Comparison of ENCODE assay signal across 8 cellular contexts in the genomic region with DNA sequence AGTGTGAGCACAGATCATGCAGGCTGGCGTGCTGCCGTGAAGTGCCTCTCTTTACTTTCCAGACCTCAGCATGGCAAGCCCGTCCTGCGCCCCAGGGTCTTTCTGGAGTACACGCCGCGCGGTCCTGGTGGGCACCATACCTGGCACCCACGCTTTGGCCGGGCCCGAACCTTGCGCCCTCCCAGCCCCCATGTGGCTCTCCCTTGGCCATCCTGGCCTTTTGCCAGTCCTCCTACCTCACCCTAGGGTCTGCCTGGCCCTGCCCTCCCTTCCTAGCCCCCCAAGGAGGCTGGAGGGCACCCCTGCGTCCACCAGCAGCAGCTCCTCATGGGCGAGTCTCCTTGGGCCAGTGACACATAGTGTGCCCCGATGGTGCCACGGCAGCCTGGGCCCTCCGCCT. TPM values are rescaled to one million over a fixed set of nuclear protein-coding genes. Genes with fewer than 3 reads are reported as not detected.
A peak's percentile ranks its signal among the peaks of the same experiment; 100 is the strongest.
DNase-seq lines count a peak whose midpoint lies in the region; ATAC-seq and TF ChIP-seq lines count a peak whose summit lies in the region.
"Not testable (repeated sequence)": the region's sequence is repeated elsewhere in the genome, so short reads cannot be mapped to it uniquely, and the experiment has no call there.

No MANE protein-coding gene starts in this region.

- DNase-seq in Panc1 (ENCODE audit: low read depth, low spot score): not testable (repeated sequence)
- DNase-seq in spleen: peak; percentile 68

- TF ChIP-seq CTCF in KMS-11 (conservative IDR thresholded peaks at IDR 0.05; ENCODE audit: low read depth, low read length); Panc1 (IDR thresholded peaks at IDR 0.05); spleen (IDR thresholded peaks at IDR 0.05 in 8 of 11, conservative IDR thresholded peaks at IDR 0.05 in 3 of 11): not testable (repeated sequence)

- peak overlapping the region; percentile 44; the same call in 1 of the 2 replicates for H3K27ac ChIP-seq in BLaER1
- H3K27ac ChIP-seq in KMS-11: peak overlapping the region; percentile 86
- not testable (repeated sequence) for H3K27ac ChIP-seq in Panc1 (ENCODE audit: low read length)
- peak overlapping the region in 5 of 8 donors; percentile 63 to 91 (median 70) for H3K27ac ChIP-seq in spleen

- BruUV-seq in Panc1 (replicated peaks; lab: Mats Ljungman, UMichigan): not testable (repeated sequence)

- H3K36me3 ChIP-seq in BLaER1; KMS-11 (ENCODE audit: insufficient read depth); Panc1 (ENCODE audit: control insufficient read depth, insufficient read depth, low read length); spleen: not testable (repeated sequence)

- in situ Hi-C loops in Panc1 (cut with HindIII; ENCODE audit: low pct_unique_long_range_greater_than_20kb, low sequenced_read_pairs): not testable (repeated sequence)

- intact Hi-C loops in Panc1 (cut with micrococcal nuclease; ENCODE audit: unreplicated experiment); spleen (cut with DNase I; ENCODE audit: low total_unique reads): not testable (repeated sequence)

- H4K20me1 ChIP-seq in BLaER1; KMS-11 (ENCODE audit: insufficient read depth): not testable (repeated sequence)

- H3K4me1 ChIP-seq in BLaER1 (peaks cover 59% of the 10 kb centered on the region), KMS-11 (ENCODE audit: low read depth, poor library complexity, severe bottlenecking) (peaks cover 64% of the 10 kb centered on the region), spleen (peaks cover 0 to 12% (median 0%) of the 10 kb centered on the region in 6 donors)
- H3K4me1 ChIP-seq in Panc1 (ENCODE audit: control insufficient read depth, insufficient read depth, low read length): not testable (repeated sequence)

- H2AFZ ChIP-seq in KMS-11 (ENCODE audit: low read depth): not testable (repeated sequence)

- not testable (repeated sequence) for H3K9ac ChIP-seq in BLaER1, KMS-11

- POLR2A ChIA-PET in Panc1 (lab: Charles Lee): not testable (repeated sequence)

- CTCF ChIA-PET in Panc1 (lab: Charles Lee): not testable (repeated sequence)

- H3K4me2 ChIP-seq in BLaER1: peak overlapping the region; percentile 17; the same call in 1 of the 2 replicates
- H3K4me2 ChIP-seq in KMS-11: not testable (repeated sequence)

- WGBS in spleen, 5 donors: 88 to 100% methylated on average over 2 to 3 of the region's 17 CpGs; no CpG with 5 or more reads in 3 of the 5 donors

- peak; percentile 4 for ATAC-seq in GM18867 (IDR thresholded peaks at IDR 0.05; ENCODE audit: unreplicated experiment)
- peak; percentile 2 for ATAC-seq in GM19467 (IDR thresholded peaks at IDR 0.05; ENCODE audit: unreplicated experiment)
- ATAC-seq in GM21723 (IDR thresholded peaks at IDR 0.05; ENCODE audit: unreplicated experiment): peak; percentile 1
- peak; percentile 5 for ATAC-seq in HG02973 (IDR thresholded peaks at IDR 0.05; ENCODE audit: unreplicated experiment)
- ATAC-seq in Panc1: 0 out of 2 replicates have a peak, but pooled peaks have one; percentile 7

- not testable (repeated sequence) for H3K4me3 ChIP-seq in BLaER1; KMS-11 (IDR thresholded peaks at IDR 0.05; ENCODE audit: insufficient read depth, low read depth, low read length); Panc1 (ENCODE audit: low read depth in 2 of 2, low read length in 2 of 2); spleen

- not testable (repeated sequence) for TF ChIP-seq POLR2A in spleen (IDR thresholded peaks at IDR 0.05)

- not testable (repeated sequence) for H3K27me3 ChIP-seq in BLaER1; KMS-11 (ENCODE audit: insufficient read depth, low read depth); Panc1 (ENCODE audit: control insufficient read depth, insufficient read depth, low read length); spleen (replicated peaks in 1 of 7)

- not testable (repeated sequence) for H3K9me3 ChIP-seq in BLaER1; Panc1 (ENCODE audit: control insufficient read depth, insufficient read depth, low read depth, low read length); spleen

- H3K79me2 ChIP-seq in KMS-11 (ENCODE audit: insufficient read depth, low read depth): peaks cover 25% of the 10 kb centered on the region

RNA-seq across cellular contexts. Expression of a gene that starts 48.0 kb away (rescaled TPM):
- total RNA-seq in Panc1 (2021; ENCODE audit: unreplicated experiment) (4.6 TPM), spleen (10 to 100 TPM in 1 of 7 donors, 1 to 10 TPM in 6; 3.4 to 10.4 (median 4.6) TPM)
- 8.4 TPM for polyA plus RNA-seq in Panc1 (2012; ENCODE audit: insufficient read length)
- 1 to 10 TPM; 3.3 to 6.0 (median 3.6) TPM for polyA plus RNA-seq in spleen
